Comparison of ENCODE assay signal across 1 cellular context in the genomic region with DNA sequence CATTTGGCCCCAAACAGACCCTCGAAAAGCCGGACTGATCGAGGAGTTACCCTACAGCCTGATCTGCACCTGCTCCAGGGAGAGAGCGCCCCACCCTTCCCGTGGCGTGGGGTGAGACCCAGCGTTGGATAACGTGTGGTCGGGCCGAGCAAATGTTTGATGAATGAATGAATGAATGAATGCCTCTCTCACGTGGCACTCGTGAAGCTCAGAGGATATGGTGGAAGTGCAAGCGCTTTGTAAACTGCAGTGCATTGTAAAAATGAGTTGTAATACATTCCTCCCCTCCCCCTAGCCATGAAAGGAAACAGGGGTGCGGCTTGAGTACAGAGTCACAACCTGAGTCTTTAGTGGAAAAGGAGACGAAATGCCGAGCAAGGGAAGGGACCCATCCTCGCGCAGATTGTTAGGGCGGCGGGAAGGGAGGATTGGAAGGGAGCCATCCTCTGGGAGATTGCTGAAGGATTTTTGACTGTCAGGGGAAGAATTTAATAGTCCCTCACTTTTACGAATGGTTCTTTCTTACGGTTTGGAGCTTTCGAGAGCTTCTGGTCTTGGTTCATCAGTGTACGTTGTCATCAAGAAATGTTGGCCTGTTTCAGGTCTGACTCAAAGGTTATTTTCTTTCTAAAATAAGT.
TF ChIP-seq lines count a peak whose summit lies in the region.

No MANE protein-coding gene starts in this region.

TF ChIP-seq in K562, 482 proteins besides CTCF, POLR2A, EP300 and RAD21 (continued from another document and continues in another):
- TF ChIP-seq, protein P1, sequence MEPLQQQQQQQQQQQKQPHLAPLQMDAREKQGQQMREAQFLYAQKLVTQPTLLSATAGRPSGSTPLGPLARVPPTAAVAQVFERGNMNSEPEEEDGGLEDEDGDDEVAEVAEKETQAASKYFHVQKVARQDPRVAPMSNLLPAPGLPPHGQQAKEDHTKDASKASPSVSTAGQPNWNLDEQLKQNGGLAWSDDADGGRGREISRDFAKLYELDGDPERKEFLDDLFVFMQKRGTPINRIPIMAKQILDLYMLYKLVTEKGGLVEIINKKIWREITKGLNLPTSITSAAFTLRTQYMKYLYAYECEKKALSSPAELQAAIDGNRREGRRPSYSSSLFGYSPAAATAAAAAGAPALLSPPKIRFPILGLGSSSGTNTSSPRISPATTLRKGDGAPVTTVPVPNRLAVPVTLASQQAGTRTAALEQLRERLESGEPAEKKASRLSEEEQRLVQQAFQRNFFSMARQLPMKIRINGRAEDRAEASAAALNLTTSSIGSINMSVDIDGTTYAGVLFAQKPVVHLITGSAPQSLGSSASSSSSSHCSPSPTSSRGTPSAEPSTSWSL (CRISPR knock-in tag; IDR thresholded peaks at IDR 0.05; ENCODE audit: borderline replicate concordance) = no peak
- TF ChIP-seq MYC (IDR thresholded peaks at IDR 0.05; ENCODE audit: low read depth, low read length) = peak; percentile 53
- TF ChIP-seq MYC (CRISPR knock-in tag; IDR thresholded peaks at IDR 0.05; ENCODE audit: borderline replicate concordance, low read depth) = no peak
- TF ChIP-seq, protein P2, sequence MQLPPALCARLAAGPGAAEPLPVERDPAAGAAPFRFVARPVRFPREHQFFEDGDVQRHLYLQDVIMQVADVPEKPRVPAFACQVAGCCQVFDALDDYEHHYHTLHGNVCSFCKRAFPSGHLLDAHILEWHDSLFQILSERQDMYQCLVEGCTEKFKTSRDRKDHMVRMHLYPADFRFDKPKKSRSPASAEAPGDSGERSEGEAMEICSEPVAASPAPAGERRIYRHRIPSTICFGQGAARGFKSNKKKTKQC (CRISPR knock-in tag; IDR thresholded peaks at IDR 0.05) = peak; percentile 76; the same call in 1 of the 2 replicates
- peak; percentile 57; the same call in 1 of the 2 replicates for TF ChIP-seq HDAC2 (IDR thresholded peaks at IDR 0.05)
- no peak for TF ChIP-seq COPS2 (conservative IDR thresholded peaks at IDR 0.05)
- 0 out of 2 replicates have a peak, but pooled peaks have one; percentile 11 for TF ChIP-seq ZNF263 (CRISPR knock-in tag; IDR thresholded peaks at IDR 0.05; ENCODE audit: borderline replicate concordance)
- TF ChIP-seq NR3C1 (CRISPR knock-in tag; IDR thresholded peaks at IDR 0.05) = no peak
- peak; percentile 17; the same call in 1 of the 2 replicates for TF ChIP-seq CBFA2T3 (IDR thresholded peaks at IDR 0.05)
- TF ChIP-seq DIDO1 (tag; IDR thresholded peaks at IDR 0.05; ENCODE audit: low read depth) = no peak
- TF ChIP-seq, protein P3, sequence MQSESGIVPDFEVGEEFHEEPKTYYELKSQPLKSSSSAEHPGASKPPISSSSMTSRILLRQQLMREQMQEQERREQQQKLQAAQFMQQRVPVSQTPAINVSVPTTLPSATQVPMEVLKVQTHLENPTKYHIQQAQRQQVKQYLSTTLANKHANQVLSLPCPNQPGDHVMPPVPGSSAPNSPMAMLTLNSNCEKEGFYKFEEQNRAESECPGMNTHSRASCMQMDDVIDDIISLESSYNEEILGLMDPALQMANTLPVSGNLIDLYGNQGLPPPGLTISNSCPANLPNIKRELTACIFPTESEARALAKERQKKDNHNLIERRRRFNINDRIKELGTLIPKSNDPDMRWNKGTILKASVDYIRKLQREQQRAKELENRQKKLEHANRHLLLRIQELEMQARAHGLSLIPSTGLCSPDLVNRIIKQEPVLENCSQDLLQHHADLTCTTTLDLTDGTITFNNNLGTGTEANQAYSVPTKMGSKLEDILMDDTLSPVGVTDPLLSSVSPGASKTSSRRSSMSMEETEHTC (IDR thresholded peaks at IDR 0.05) = no peak
- TF ChIP-seq, protein P4, sequence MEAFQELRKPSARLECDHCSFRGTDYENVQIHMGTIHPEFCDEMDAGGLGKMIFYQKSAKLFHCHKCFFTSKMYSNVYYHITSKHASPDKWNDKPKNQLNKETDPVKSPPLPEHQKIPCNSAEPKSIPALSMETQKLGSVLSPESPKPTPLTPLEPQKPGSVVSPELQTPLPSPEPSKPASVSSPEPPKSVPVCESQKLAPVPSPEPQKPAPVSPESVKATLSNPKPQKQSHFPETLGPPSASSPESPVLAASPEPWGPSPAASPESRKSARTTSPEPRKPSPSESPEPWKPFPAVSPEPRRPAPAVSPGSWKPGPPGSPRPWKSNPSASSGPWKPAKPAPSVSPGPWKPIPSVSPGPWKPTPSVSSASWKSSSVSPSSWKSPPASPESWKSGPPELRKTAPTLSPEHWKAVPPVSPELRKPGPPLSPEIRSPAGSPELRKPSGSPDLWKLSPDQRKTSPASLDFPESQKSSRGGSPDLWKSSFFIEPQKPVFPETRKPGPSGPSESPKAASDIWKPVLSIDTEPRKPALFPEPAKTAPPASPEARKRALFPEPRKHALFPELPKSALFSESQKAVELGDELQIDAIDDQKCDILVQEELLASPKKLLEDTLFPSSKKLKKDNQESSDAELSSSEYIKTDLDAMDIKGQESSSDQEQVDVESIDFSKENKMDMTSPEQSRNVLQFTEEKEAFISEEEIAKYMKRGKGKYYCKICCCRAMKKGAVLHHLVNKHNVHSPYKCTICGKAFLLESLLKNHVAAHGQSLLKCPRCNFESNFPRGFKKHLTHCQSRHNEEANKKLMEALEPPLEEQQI (IDR thresholded peaks at IDR 0.05) = no peak
- TF ChIP-seq PURB (CRISPR knock-in tag; IDR thresholded peaks at IDR 0.05; ENCODE audit: low read depth) = no peak
- peak; percentile 43; the same call in 1 of the 2 replicates for TF ChIP-seq NR2C1 (IDR thresholded peaks at IDR 0.05)
- no peak for TF ChIP-seq NR2C1 (tag; IDR thresholded peaks at IDR 0.05)
- no peak for TF ChIP-seq ZNF589 (CRISPR knock-in tag; IDR thresholded peaks at IDR 0.05; ENCODE audit: low read depth)
- TF ChIP-seq PTRF (tag; IDR thresholded peaks at IDR 0.05) = no peak
- TF ChIP-seq BHLHE40 (IDR thresholded peaks at IDR 0.05; ENCODE audit: low read length) = peak; percentile 66
- 0 out of 2 replicates have a peak, but pooled peaks have one; percentile 39 for TF ChIP-seq ZNF224 (CRISPR knock-in tag; IDR thresholded peaks at IDR 0.05)
- TF ChIP-seq, protein P5, sequence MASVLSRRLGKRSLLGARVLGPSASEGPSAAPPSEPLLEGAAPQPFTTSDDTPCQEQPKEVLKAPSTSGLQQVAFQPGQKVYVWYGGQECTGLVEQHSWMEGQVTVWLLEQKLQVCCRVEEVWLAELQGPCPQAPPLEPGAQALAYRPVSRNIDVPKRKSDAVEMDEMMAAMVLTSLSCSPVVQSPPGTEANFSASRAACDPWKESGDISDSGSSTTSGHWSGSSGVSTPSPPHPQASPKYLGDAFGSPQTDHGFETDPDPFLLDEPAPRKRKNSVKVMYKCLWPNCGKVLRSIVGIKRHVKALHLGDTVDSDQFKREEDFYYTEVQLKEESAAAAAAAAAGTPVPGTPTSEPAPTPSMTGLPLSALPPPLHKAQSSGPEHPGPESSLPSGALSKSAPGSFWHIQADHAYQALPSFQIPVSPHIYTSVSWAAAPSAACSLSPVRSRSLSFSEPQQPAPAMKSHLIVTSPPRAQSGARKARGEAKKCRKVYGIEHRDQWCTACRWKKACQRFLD (CRISPR knock-in tag; IDR thresholded peaks at IDR 0.05) = 0 out of 2 replicates have a peak, but pooled peaks have one; percentile 44
- TF ChIP-seq BCOR (IDR thresholded peaks at IDR 0.05) = 0 out of 2 replicates have a peak, but pooled peaks have one; percentile 28
- TF ChIP-seq, protein P6, sequence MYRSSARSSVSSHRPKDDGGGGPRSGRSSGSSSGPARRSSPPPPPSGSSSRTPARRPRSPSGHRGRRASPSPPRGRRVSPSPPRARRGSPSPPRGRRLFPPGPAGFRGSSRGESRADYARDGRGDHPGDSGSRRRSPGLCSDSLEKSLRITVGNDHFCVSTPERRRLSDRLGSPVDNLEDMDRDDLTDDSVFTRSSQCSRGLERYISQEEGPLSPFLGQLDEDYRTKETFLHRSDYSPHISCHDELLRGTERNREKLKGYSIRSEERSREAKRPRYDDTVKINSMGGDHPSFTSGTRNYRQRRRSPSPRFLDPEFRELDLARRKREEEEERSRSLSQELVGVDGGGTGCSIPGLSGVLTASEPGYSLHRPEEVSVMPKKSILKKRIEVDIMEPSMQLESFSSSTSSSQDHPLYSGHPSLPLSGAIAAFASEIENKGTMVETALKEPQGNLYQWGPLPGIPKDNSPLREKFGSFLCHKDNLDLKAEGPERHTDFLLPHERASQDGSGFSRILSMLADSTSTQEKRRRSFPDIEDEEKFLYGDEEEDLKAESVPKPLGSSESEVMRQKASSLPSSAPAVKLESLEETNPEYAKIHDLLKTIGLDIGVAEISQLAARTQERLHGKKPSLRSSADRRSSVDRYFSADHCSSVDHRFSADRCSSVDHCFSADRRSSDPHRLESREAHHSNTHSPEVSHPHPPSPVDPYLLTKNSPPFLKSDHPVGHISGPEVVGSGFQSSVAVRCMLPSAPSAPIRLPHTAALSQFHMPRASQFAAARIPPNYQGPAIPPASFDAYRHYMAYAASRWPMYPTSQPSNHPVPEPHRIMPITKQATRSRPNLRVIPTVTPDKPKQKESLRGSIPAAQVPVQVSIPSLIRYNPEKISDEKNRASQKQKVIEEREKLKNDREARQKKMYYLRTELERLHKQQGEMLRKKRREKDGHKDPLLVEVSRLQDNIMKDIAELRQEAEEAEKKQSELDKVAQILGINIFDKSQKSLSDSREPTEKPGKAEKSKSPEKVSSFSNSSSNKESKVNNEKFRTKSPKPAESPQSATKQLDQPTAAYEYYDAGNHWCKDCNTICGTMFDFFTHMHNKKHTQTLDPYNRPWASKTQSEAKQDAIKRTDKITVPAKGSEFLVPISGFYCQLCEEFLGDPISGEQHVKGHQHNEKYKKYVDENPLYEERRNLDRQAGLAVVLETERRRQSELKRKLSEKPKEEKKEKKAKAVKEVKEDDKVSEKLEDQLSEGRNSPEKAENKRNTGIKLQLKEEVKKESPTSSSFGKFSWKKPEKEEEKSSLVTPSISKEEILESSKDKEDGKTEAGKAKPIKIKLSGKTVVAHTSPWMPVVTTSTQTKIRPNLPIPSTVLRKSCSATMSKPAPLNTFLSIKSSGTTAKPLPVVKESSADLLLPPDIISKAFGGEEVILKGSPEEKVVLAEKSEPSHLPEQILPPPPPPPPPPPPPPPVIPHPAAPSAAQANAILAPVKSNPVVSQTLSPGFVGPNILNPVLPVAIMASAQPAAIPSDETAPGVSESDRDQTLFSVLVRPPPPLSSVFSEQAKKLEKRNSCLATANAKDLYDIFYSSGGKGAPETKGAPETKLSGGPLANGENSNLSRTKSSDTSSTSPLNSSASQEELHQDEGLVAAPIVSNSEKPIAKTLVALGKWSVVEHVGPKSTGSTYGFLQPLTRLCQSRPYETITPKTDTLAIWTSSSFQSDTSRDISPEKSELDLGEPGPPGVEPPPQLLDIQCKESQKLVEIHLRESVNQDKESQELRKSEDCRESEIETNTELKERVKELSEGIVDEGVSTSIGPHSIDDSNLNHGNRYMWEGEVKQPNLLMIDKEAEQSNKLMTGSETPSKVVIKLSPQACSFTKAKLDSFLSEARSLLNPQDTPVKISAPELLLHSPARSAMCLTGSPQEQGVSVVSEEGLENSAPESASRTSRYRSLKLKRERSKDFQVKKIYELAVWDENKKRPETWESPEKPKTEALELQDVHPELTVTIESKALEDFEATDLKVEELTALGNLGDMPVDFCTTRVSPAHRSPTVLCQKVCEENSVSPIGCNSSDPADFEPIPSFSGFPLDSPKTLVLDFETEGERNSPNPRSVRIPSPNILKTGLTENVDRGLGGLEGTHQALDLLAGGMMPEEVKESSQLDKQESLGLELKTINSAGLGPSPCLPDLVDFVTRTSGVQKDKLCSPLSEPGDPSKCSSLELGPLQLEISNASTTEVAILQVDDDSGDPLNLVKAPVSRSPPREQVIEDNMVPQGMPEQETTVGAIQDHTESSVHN (IDR thresholded peaks at IDR 0.05; ENCODE audit: borderline replicate concordance in 1 of 2, low read depth in 1 of 2) = no peak
- TF ChIP-seq, protein P7, sequence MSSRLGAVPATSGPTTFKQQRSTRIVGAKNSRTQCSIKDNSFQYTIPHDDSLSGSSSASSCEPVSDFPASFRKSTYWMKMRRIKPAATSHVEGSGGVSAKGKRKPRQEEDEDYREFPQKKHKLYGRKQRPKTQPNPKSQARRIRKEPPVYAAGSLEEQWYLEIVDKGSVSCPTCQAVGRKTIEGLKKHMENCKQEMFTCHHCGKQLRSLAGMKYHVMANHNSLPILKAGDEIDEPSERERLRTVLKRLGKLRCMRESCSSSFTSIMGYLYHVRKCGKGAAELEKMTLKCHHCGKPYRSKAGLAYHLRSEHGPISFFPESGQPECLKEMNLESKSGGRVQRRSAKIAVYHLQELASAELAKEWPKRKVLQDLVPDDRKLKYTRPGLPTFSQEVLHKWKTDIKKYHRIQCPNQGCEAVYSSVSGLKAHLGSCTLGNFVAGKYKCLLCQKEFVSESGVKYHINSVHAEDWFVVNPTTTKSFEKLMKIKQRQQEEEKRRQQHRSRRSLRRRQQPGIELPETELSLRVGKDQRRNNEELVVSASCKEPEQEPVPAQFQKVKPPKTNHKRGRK (tag; IDR thresholded peaks at IDR 0.05) = no peak
- TF ChIP-seq SMAD1 (IDR thresholded peaks at IDR 0.05; ENCODE audit: low read depth, low read length, partially characterized antibody) = no peak
- no peak for TF ChIP-seq PCBP2 (IDR thresholded peaks at IDR 0.05; ENCODE audit: low read depth, low read length, poor library complexity, severe bottlenecking)
- no peak for TF ChIP-seq LCOR (CRISPR knock-in tag; IDR thresholded peaks at IDR 0.05)
- no peak for TF ChIP-seq WHSC1 (IDR thresholded peaks at IDR 0.05; ENCODE audit: low read length)
- TF ChIP-seq, protein P8, sequence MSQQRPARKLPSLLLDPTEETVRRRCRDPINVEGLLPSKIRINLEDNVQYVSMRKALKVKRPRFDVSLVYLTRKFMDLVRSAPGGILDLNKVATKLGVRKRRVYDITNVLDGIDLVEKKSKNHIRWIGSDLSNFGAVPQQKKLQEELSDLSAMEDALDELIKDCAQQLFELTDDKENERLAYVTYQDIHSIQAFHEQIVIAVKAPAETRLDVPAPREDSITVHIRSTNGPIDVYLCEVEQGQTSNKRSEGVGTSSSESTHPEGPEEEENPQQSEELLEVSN (IDR thresholded peaks at IDR 0.05; ENCODE audit: borderline replicate concordance in 1 of 2, extremely low read depth in 1 of 2, insufficient read depth in 1 of 2, insufficient read length in 1 of 2, low read depth in 1 of 2, low read length in 1 of 2, poor library complexity in 1 of 2, severe bottlenecking in 1 of 2) = peak in 1 of 2 experiments; percentile 63
- TF ChIP-seq, protein P9, sequence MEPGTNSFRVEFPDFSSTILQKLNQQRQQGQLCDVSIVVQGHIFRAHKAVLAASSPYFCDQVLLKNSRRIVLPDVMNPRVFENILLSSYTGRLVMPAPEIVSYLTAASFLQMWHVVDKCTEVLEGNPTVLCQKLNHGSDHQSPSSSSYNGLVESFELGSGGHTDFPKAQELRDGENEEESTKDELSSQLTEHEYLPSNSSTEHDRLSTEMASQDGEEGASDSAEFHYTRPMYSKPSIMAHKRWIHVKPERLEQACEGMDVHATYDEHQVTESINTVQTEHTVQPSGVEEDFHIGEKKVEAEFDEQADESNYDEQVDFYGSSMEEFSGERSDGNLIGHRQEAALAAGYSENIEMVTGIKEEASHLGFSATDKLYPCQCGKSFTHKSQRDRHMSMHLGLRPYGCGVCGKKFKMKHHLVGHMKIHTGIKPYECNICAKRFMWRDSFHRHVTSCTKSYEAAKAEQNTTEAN (CRISPR knock-in tag; IDR thresholded peaks at IDR 0.05) = no peak
- TF ChIP-seq, protein P10, sequence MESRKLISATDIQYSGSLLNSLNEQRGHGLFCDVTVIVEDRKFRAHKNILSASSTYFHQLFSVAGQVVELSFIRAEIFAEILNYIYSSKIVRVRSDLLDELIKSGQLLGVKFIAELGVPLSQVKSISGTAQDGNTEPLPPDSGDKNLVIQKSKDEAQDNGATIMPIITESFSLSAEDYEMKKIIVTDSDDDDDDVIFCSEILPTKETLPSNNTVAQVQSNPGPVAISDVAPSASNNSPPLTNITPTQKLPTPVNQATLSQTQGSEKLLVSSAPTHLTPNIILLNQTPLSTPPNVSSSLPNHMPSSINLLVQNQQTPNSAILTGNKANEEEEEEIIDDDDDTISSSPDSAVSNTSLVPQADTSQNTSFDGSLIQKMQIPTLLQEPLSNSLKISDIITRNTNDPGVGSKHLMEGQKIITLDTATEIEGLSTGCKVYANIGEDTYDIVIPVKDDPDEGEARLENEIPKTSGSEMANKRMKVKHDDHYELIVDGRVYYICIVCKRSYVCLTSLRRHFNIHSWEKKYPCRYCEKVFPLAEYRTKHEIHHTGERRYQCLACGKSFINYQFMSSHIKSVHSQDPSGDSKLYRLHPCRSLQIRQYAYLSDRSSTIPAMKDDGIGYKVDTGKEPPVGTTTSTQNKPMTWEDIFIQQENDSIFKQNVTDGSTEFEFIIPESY (CRISPR knock-in tag; IDR thresholded peaks at IDR 0.05) = 0 out of 2 replicates have a peak, but pooled peaks have one; percentile 37
